In the genomic region with DNA sequence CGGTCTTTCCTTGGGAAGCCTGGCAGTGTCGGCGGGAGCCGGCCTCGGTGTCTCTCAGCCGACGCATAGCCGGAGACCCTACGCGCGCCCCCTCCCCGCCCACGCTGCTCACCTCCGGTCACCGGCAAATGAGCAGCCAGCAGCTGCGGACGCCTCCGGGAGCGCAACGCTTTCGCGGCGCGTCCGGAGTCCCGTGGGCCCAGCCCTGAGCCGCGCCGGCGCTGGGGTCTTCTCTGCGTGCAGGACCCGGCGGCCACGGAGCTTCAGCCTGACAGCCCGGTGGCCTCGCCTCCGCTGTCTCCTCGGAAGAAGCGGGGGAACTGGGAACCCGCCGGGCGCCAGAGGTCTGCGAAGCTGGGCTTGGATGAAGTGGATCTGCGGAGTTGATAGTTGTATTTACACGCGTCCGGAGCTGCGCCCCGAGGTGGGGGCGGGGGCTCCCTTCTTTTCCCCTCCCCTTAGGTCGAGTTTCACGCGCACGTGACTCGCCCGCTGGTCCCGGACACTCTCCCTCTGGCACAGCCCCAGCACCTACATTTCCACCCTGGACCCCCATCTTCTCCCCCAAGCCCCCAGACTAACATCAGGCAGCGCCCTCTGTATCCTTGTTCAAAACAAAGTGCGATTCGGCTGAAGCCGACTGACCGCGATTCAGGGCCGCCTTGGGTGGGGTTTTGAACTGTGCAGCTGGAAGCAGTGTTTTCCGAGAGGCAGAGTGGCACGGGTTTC, we compare ENCODE assay signal across 8 cellular contexts. TPM values are rescaled to one million over a fixed set of nuclear protein-coding genes. Genes with fewer than 3 reads are reported as not detected.
DNase-seq lines count a peak whose midpoint lies in the region; ATAC-seq and TF ChIP-seq lines count a peak whose summit lies in the region.

A gene (minus strand): TSS at position 371 of the 729 bp plus-strand sequence. CDS start 1,591 bp downstream, outside the sequence.

- DNase-seq in GM19238 (ENCODE audit: insufficient read length, low spot score) = peak; percentile 36
- peak; percentile 40 to 73 for DNase-seq in T47D (ENCODE audit: low read depth in 1 of 2, low spot score in 1 of 2)
- no peak for DNase-seq in kidney epithelial cell (ENCODE audit: low read depth)
- peak; percentile 40 for DNase-seq in stimulated activated CD4-positive, alpha-beta T cell treated with anti-CD3 and anti-CD28 coated beads, Interleukin-4, amount 100 ng/mL, for 24 hours
- DNase-seq in putamen (ENCODE audit: low spot score) = no peak

- ATAC-seq in HG03442 (IDR thresholded peaks at IDR 0.05; ENCODE audit: unreplicated experiment) = peak; percentile 39

- H3F3A ChIP-seq in SU-DHL-6 (ENCODE audit: insufficient read depth) = peaks cover 5% of the 10 kb centered on the region

- H3K4me3 ChIP-seq in SU-DHL-6 (ENCODE audit: insufficient read depth, low read length, poor library complexity, severe bottlenecking) (peak within 1 kb of the TSS; percentile 83), kidney epithelial cell (ENCODE audit: low read depth, low read length) (peak within 1 kb of the TSS; percentile 56)

- in situ Hi-C loops in T47D (cut with HindIII; ENCODE audit: low pct_unique_long_range_greater_than_20kb, low sequenced_read_pairs) = no loop called here

- H3K27me3 ChIP-seq in SU-DHL-6 (ENCODE audit: low read length) (no peaks in the 10 kb centered on the region), kidney epithelial cell (ENCODE audit: control insufficient read depth, insufficient read depth, low read length) (no peaks in the 10 kb centered on the region)

- H3K9me2 ChIP-seq in SU-DHL-6 (replicated peaks; ENCODE audit: insufficient read depth, low read length) = no peaks in the 10 kb centered on the region

- peak within 1 kb of the TSS; percentile 90 for H3K4me2 ChIP-seq in SU-DHL-6 (ENCODE audit: low read depth, low read length, poor library complexity, severe bottlenecking)

- H3K36me3 ChIP-seq in SU-DHL-6 (ENCODE audit: low read length) = no peaks in the 10 kb centered on the region
- no peaks in the 10 kb centered on the region for H3K36me3 ChIP-seq in kidney epithelial cell (ENCODE audit: control insufficient read depth, insufficient read depth, low read length)

- no peaks in the 10 kb centered on the region for H3K9me3 ChIP-seq in SU-DHL-6 (ENCODE audit: insufficient read depth, low read length)

- no peaks in the 10 kb centered on the region for H4K20me1 ChIP-seq in SU-DHL-6 (ENCODE audit: low read depth, low read length)

- peak within 1 kb of the TSS; percentile 79 for H3K9ac ChIP-seq in SU-DHL-6 (ENCODE audit: low read length)

- H3K79me2 ChIP-seq in SU-DHL-6 (ENCODE audit: insufficient read depth, low read length) = peaks cover 14% of the 10 kb centered on the region; the same call in 1 of the 2 replicates

- peak within 1 kb of the TSS; percentile 82 for H2AFZ ChIP-seq in SU-DHL-6 (ENCODE audit: low read depth, low read length, severe bottlenecking)

- TF ChIP-seq CTCF in C4-2B (conservative IDR thresholded peaks at IDR 0.05) (no peak), SU-DHL-6 (IDR thresholded peaks at IDR 0.05; ENCODE audit: insufficient read depth, low read length, poor library complexity, severe bottlenecking) (no peak), kidney epithelial cell (IDR thresholded peaks at IDR 0.05; ENCODE audit: insufficient read depth, low read length, poor library complexity, severe bottlenecking) (no peak)

- peak within 1 kb of the TSS; percentile 95 for H3K27ac ChIP-seq in C4-2B
- peak within 1 kb of the TSS; percentile 64 for H3K27ac ChIP-seq in SU-DHL-6 (ENCODE audit: low read depth, low read length)

RNA-seq across cellular contexts. Expression of the gene that starts here (rescaled TPM):
- total RNA-seq in kidney epithelial cell = 12.5 and 16.7 TPM in 2 replicates

Comparison
In these comparisons a context has a peak if more than half of its experiments do, and no peak if none do; other contexts are left out.
1. DNase-seq: peak in GM19238 (single experiment), T47D (2 of 2) and stimulated activated CD4-positive, alpha-beta T cell treated with anti-CD3 and anti-CD28 coated beads, Interleukin-4, amount 100 ng/mL, for 24 hours (single experiment); none in kidney epithelial cell (single experiment) and putamen (single experiment).